Comparison of ENCODE assay signal across 20 cellular contexts in the genomic region with DNA sequence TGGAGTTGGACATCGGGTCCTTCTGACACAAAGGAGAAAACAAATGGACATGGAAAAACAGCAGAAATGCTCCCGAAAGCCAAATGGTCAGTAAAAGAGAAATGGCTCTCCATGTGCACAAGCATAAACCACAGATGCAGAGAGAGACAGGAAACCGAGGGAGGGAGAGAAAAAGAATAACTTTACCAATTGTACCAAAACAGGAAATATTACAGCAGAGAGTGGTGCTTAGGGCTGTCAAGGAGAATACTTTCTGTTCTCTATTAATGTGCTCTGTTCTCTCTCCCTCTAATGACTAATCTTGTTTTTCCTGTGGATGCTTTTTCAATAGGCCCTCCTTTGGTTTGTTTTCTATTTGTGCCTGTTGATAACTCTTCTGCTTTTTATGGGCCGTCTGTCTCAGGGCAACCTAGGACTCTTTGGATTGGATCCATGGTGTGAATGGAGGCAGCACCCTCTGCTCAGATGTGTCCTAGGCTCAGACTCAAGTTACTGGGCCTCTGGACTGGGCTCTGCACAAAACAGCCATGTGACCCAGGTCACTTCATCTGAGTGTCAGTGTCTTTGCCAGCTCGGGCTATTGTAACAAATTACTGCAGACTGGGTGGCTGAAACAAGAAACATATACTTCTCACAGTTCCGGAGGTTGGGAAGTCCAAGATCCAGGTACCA.
DNase-seq lines count a peak whose midpoint lies in the region; ATAC-seq and TF ChIP-seq lines count a peak whose summit lies in the region.
"Had no signal": no experiment of that assay in that cellular context is flagged by ENCODE, and none has a peak within 500 bp of the region (broad histone marks: within the 10 kb centered on the region; RNA-seq: fewer than 3 reads in every experiment).

No MANE protein-coding gene starts in this region.

- POLR2A ChIA-PET in activated CD4-positive, alpha-beta T cell treated with anti-CD3 and anti-CD28 coated beads, Interleukin-2, amount 10 ng/mL, durations not matched to agents 7 days and 5 days (lab: Charles Lee): no interaction called here
- POLR2A ChIA-PET in SK-N-SH (lab: Yijun Ruan, JAX): no interaction called here

- H3K4me1 ChIP-seq in SK-N-SH (ENCODE audit: control insufficient read depth in 1 of 2, insufficient read depth in 2 of 2, low read depth in 1 of 2, low read length in 1 of 2): peaks cover 0 to 6% of the 10 kb centered on the region in 2 experiments; a peak in 1 of 4 replicates
- H3K4me1 ChIP-seq: colonic mucosa, heart right ventricle, uterus had no signal

- no peak overlapping the region for H3K27ac ChIP-seq in SK-N-SH (ENCODE audit: low read depth in 2 of 2, low read length in 1 of 2)
- H3K27ac ChIP-seq: C4-2B, colonic mucosa, uterus had no signal

- CTCF ChIA-PET in activated CD4-positive, alpha-beta T cell treated with anti-CD3 and anti-CD28 coated beads, Interleukin-2, amount 10 ng/mL, durations not matched to agents 7 days and 5 days (lab: Charles Lee): no interaction called here
- CTCF ChIA-PET in SK-N-SH (lab: Yijun Ruan, JAX): interaction anchor here (1.5 kb wide), 1 partner anchor 8 kb away, joined by 3 read pairs; no protein-coding TSS in a partner anchor

- no peaks in the 10 kb centered on the region for H3K79me2 ChIP-seq in SK-N-SH (ENCODE audit: insufficient read depth)

- H3K9me2 ChIP-seq in SK-N-SH: no peaks in the 10 kb centered on the region

- intact Hi-C loops in natural killer cell (cut with micrococcal nuclease): no loop called here

- no peak overlapping the region for H2AFZ ChIP-seq in SK-N-SH (ENCODE audit: low read depth)

- H3K36me3 Mint-ChIP-seq in activated CD4-positive, alpha-beta T cell treated with anti-CD3 and anti-CD28 coated beads, Interleukin-2, amount 10 ng/mL, durations not matched to agents 7 days and 5 days (ENCODE audit: low read depth): peaks cover 12% of the 10 kb centered on the region
- peaks cover 20% of the 10 kb centered on the region for H3K36me3 Mint-ChIP-seq in activated naive CD8-positive, alpha-beta T cell
- no peaks in the 10 kb centered on the region for H3K36me3 Mint-ChIP-seq in natural killer cell
- H3K36me3 Mint-ChIP-seq in mesothelial cell of epicardium: no peaks in the 10 kb centered on the region

- peaks cover 26% of the 10 kb centered on the region for H3K9me3 Mint-ChIP-seq in activated CD4-positive, alpha-beta T cell treated with anti-CD3 and anti-CD28 coated beads, Interleukin-2, amount 10 ng/mL, durations not matched to agents 7 days and 5 days
- H3K9me3 Mint-ChIP-seq in activated naive CD8-positive, alpha-beta T cell (ENCODE audit: low read depth): peaks cover 17% of the 10 kb centered on the region
- H3K9me3 Mint-ChIP-seq in natural killer cell (peaks cover 2 to 3% of the 10 kb centered on the region in 2 donors), mesothelial cell of epicardium (peaks cover 21% of the 10 kb centered on the region)

- no peak for TF ChIP-seq EP300 in SK-N-SH (IDR thresholded peaks at IDR 0.05; ENCODE audit: borderline replicate concordance in 1 of 2, low read depth in 1 of 2, low read length in 1 of 2)

- H3K4me1 Mint-ChIP-seq in activated CD4-positive, alpha-beta T cell treated with anti-CD3 and anti-CD28 coated beads, Interleukin-2, amount 10 ng/mL, durations not matched to agents 7 days and 5 days: peaks cover 25% of the 10 kb centered on the region
- H3K4me1 Mint-ChIP-seq in activated naive CD8-positive, alpha-beta T cell (ENCODE audit: low read depth): peaks cover 60% of the 10 kb centered on the region
- H3K4me1 Mint-ChIP-seq in natural killer cell: peaks cover 9% of the 10 kb centered on the region in 2 donors
- H3K4me1 Mint-ChIP-seq in mesothelial cell of epicardium: no peaks in the 10 kb centered on the region
- H3K4me1 Mint-ChIP-seq: nephron had no signal

- H3K9me3 ChIP-seq in SK-N-SH: no peaks in the 10 kb centered on the region
- H3K9me3 ChIP-seq: colonic mucosa, uterus had no signal

- no peaks in the 10 kb centered on the region for H3K27me3 Mint-ChIP-seq in activated CD4-positive, alpha-beta T cell treated with anti-CD3 and anti-CD28 coated beads, Interleukin-2, amount 10 ng/mL, durations not matched to agents 7 days and 5 days
- H3K27me3 Mint-ChIP-seq in activated naive CD8-positive, alpha-beta T cell: no peaks in the 10 kb centered on the region
- peaks cover 0 to 6% of the 10 kb centered on the region in 2 donors for H3K27me3 Mint-ChIP-seq in natural killer cell (ENCODE audit: low read depth in 2 of 2)
- peaks cover 2% of the 10 kb centered on the region for H3K27me3 Mint-ChIP-seq in mesothelial cell of epicardium (ENCODE audit: low read depth)

- H4K20me1 ChIP-seq in SK-N-SH (ENCODE audit: insufficient read depth): no peaks in the 10 kb centered on the region

- H3K27me3 ChIP-seq in SK-N-SH (ENCODE audit: insufficient read depth): no peaks in the 10 kb centered on the region
- H3K27me3 ChIP-seq: colonic mucosa, uterus had no signal

- no peaks in the 10 kb centered on the region for H3K36me3 ChIP-seq in SK-N-SH (replicated peaks in 1 of 2; ENCODE audit: control insufficient read depth in 1 of 2, insufficient read depth in 2 of 2, low read length in 1 of 2)
- H3K36me3 ChIP-seq: colonic mucosa, heart right ventricle, uterus had no signal

- 8% methylated on average over 6 of the region's 6 CpGs for WGBS in SK-N-SH (ENCODE audit: low lambda C conversion rate)

- no peak overlapping the region for H3K9ac ChIP-seq in SK-N-SH

- H3K4me3 Mint-ChIP-seq in activated CD4-positive, alpha-beta T cell treated with anti-CD3 and anti-CD28 coated beads, Interleukin-2, amount 10 ng/mL, durations not matched to agents 7 days and 5 days: no peak overlapping the region
- peak overlapping the region; percentile 24 for H3K4me3 Mint-ChIP-seq in activated naive CD8-positive, alpha-beta T cell
- H3K4me3 Mint-ChIP-seq in natural killer cell: peak overlapping the region; percentile 28
- H3K4me3 Mint-ChIP-seq in mesothelial cell of epicardium: no peak overlapping the region
- H3K4me3 Mint-ChIP-seq: nephron had no signal

- no peak for TF ChIP-seq CTCF in natural killer cell (IDR thresholded peaks at IDR 0.05)
- no peak for TF ChIP-seq CTCF in mesothelial cell of epicardium (IDR thresholded peaks at IDR 0.05; ENCODE audit: unreplicated experiment)
- TF ChIP-seq CTCF in SK-N-SH (IDR thresholded peaks at IDR 0.05): no peak

- ATAC-seq in natural killer cell: peak in 1 of 3 donors; percentile 29
- ATAC-seq: heart right ventricle had no signal

- H3K27ac Mint-ChIP-seq in activated CD4-positive, alpha-beta T cell treated with anti-CD3 and anti-CD28 coated beads, Interleukin-2, amount 10 ng/mL, durations not matched to agents 7 days and 5 days: peak overlapping the region; percentile 86
- H3K27ac Mint-ChIP-seq in activated naive CD8-positive, alpha-beta T cell: peak overlapping the region; percentile 93
- H3K27ac Mint-ChIP-seq in natural killer cell: peak overlapping the region; percentile 25 to 52
- H3K27ac Mint-ChIP-seq in mesothelial cell of epicardium: no peak overlapping the region
- H3K27ac Mint-ChIP-seq: nephron had no signal

- H3K4me2 ChIP-seq in SK-N-SH: no peak overlapping the region

- H3F3A ChIP-seq in SK-N-SH (replicated peaks; ENCODE audit: insufficient read depth): no peaks in the 10 kb centered on the region

- no peak for TF ChIP-seq RAD21 in SK-N-SH (IDR thresholded peaks at IDR 0.05; ENCODE audit: low read length)

- DNase-seq in activated CD4-positive, alpha-beta T cell treated with anti-CD3 and anti-CD28 coated beads, Interleukin-2, amount 10 ng/mL, durations not matched to agents 7 days and 5 days: no peak
- DNase-seq in activated CD4-positive, alpha-beta T cell treated with anti-CD3 and anti-CD28 coated beads, Interleukin-2, amount 50 U/mL, for 48 hours: no peak
- DNase-seq in M059J (ENCODE audit: low read depth) (peak; percentile 31), natural killer cell (no peak), mesothelial cell of epicardium (ENCODE audit: low spot score in 2 of 2, unreplicated experiment in 2 of 2) (no peak), SK-N-SH (no peak)
- no peak for DNase-seq in effector CD8-positive, alpha-beta T cell (lab: John Stamatoyannopoulos, UW)
- DNase-seq: activated gamma-delta T cell; colonic mucosa; HCEC 1CT; heart right ventricle; NCI-H1417; NCI-H524; posterior cingulate gyrus; stimulated activated CD4-positive, alpha-beta T cell treated with anti-CD3 and anti-CD28 coated beads, Interleukin-2, amount 100 ng/mL, for 48 hours; uterus had no signal

- H3K4me3 ChIP-seq in SK-N-SH (ENCODE audit: low read depth in 2 of 2, low read length in 1 of 2): no peak overlapping the region
- H3K4me3 ChIP-seq: colonic mucosa, heart right ventricle, skin epidermis, uterus had no signal

TF ChIP-seq in SK-N-SH, 30 proteins besides CTCF, POLR2A, EP300 and RAD21:
- no peak for TF ChIP-seq TEAD4 (IDR thresholded peaks at IDR 0.05; ENCODE audit: borderline replicate concordance, insufficient read depth)
- TF ChIP-seq, protein P1, sequence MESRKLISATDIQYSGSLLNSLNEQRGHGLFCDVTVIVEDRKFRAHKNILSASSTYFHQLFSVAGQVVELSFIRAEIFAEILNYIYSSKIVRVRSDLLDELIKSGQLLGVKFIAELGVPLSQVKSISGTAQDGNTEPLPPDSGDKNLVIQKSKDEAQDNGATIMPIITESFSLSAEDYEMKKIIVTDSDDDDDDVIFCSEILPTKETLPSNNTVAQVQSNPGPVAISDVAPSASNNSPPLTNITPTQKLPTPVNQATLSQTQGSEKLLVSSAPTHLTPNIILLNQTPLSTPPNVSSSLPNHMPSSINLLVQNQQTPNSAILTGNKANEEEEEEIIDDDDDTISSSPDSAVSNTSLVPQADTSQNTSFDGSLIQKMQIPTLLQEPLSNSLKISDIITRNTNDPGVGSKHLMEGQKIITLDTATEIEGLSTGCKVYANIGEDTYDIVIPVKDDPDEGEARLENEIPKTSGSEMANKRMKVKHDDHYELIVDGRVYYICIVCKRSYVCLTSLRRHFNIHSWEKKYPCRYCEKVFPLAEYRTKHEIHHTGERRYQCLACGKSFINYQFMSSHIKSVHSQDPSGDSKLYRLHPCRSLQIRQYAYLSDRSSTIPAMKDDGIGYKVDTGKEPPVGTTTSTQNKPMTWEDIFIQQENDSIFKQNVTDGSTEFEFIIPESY (IDR thresholded peaks at IDR 0.05; ENCODE audit: borderline replicate concordance, low read depth): no peak
- TF ChIP-seq FOSL2 (IDR thresholded peaks at IDR 0.05; ENCODE audit: borderline replicate concordance, low read depth): no peak
- no peak for TF ChIP-seq GATA2 (CRISPR knock-in tag; IDR thresholded peaks at IDR 0.05)
- TF ChIP-seq NRF1 (IDR thresholded peaks at IDR 0.05; ENCODE audit: low read depth, low read length): no peak
- TF ChIP-seq GABPA (IDR thresholded peaks at IDR 0.05; ENCODE audit: low read depth): no peak
- TF ChIP-seq EZH2phosphoT487 (IDR thresholded peaks at IDR 0.05; ENCODE audit: borderline replicate concordance, low read depth): no peak
- no peak for TF ChIP-seq RXRA (IDR thresholded peaks at IDR 0.05; ENCODE audit: borderline replicate concordance, low read depth)
TF ChIP-seq in SK-N-SH: peak in this region for 0.

Comparison
In these comparisons a context has a peak if more than half of its experiments do, and no peak if none do; other contexts are left out.
1. H3K4me3 Mint-ChIP-seq: peak in activated naive CD8-positive, alpha-beta T cell (single experiment) and natural killer cell (single experiment); none in activated CD4-positive, alpha-beta T cell treated with anti-CD3 and anti-CD28 coated beads, Interleukin-2, amount 10 ng/mL, durations not matched to agents 7 days and 5 days (single experiment) and mesothelial cell of epicardium (single experiment).